21 cellular contexts compared by ENCODE assay signal in the genomic region with DNA sequence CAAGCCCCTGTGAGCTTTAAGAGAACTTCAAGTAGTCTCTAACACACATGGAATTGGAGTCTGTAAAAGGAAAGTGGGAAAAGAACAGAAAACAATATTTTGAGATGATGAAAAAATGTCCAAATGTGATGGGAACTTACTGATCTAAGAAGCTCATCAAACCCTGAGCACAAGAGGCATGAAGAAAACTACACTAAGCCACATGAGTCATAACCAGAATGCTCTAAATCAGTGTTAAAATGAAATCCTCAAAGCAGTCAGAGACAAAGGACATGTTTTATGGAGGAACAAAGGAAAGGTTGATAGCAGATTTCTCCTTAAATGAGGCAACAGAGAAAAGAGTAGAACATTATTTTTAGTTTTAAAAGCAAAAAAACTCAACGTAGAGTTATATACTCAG. TPM values are rescaled to one million over a fixed set of nuclear protein-coding genes. Genes with fewer than 3 reads are reported as not detected.
A peak's percentile ranks its signal among the peaks of the same experiment; 100 is the strongest.
DNase-seq lines count a peak whose midpoint lies in the region; ATAC-seq and TF ChIP-seq lines count a peak whose summit lies in the region.
"Had no signal": no experiment of that assay in that cellular context is flagged by ENCODE, and none has a peak within 500 bp of the region (broad histone marks: within the 10 kb centered on the region; RNA-seq: fewer than 3 reads in every experiment).

No MANE protein-coding gene starts in this region.

- H3K27me3 Mint-ChIP-seq in activated CD4-positive, alpha-beta T cell treated with anti-CD3 and anti-CD28 coated beads for 36 hours = no peaks in the 10 kb centered on the region
- H3K27me3 Mint-ChIP-seq in activated CD4-positive, alpha-beta T cell treated with anti-CD3 and anti-CD28 coated beads, Interleukin-2, amount 10 ng/mL, durations not matched to agents 24 days and 14 days = no peaks in the 10 kb centered on the region
- H3K27me3 Mint-ChIP-seq: stimulated activated memory B cell treated with anti-CD40 and anti-IgM and Interleukin-4, amounts not matched to agents 10 μg/mL and 1 μg/mL and 100 μg/mL, for 72 hours; T-cell had no signal

- peaks cover 18% of the 10 kb centered on the region for H3K9me3 Mint-ChIP-seq in activated CD4-positive, alpha-beta T cell treated with anti-CD3 and anti-CD28 coated beads for 36 hours (ENCODE audit: low read depth)
- H3K9me3 Mint-ChIP-seq in activated CD4-positive, alpha-beta T cell treated with anti-CD3 and anti-CD28 coated beads, Interleukin-2, amount 10 ng/mL, durations not matched to agents 24 days and 14 days = peaks cover 24% of the 10 kb centered on the region

- intact Hi-C loops in activated CD4-positive, alpha-beta T cell treated with anti-CD3 and anti-CD28 coated beads for 36 hours (cut with DNase I, micrococcal nuclease) = no loop called here
- intact Hi-C loops in activated CD4-positive, alpha-beta T cell treated with anti-CD3 and anti-CD28 coated beads, Interleukin-2, amount 10 ng/mL, durations not matched to agents 24 days and 14 days (cut with micrococcal nuclease) = no loop called here
- intact Hi-C loops in vagina (cut with DNase I) = no loop called here

- no peaks in the 10 kb centered on the region for H3K27me3 ChIP-seq in vagina
- H3K27me3 ChIP-seq: left lung, transverse colon had no signal

- DNase-seq in activated CD4-positive, alpha-beta T cell treated with anti-CD3 and anti-CD28 coated beads for 36 hours = no peak
- DNase-seq in activated CD4-positive, alpha-beta T cell treated with anti-CD3 and anti-CD28 coated beads, Interleukin-2, amount 10 ng/mL, durations not matched to agents 24 days and 14 days = no peak
- DNase-seq in HEK293T (ENCODE audit: extremely low spot score) (no peak), foreskin melanocyte (peak; percentile 9), vagina (ENCODE audit: extremely low spot score in 2 of 2) (no peak)
- no peak for DNase-seq in stimulated activated CD4-positive, alpha-beta T cell treated with anti-CD3 and anti-CD28 coated beads, Interleukin-2, amount 100 ng/mL, for 24 hours
- DNase-seq: activated CD8-positive, alpha-beta memory T cell treated with anti-CD3 and anti-CD28 coated beads for 24 hours; activated gamma-delta T cell treated with Interleukin-2 at 50 U/mL for 16 hours; DMS79; left lung; NCI-H1105 treated with DMSO at 0.1 percent for 48 hours; NCI-H345; T-cell; transverse colon had no signal

- no peak overlapping the region for H3K4me3 Mint-ChIP-seq in activated CD4-positive, alpha-beta T cell treated with anti-CD3 and anti-CD28 coated beads for 36 hours
- H3K4me3 Mint-ChIP-seq in activated CD4-positive, alpha-beta T cell treated with anti-CD3 and anti-CD28 coated beads, Interleukin-2, amount 10 ng/mL, durations not matched to agents 24 days and 14 days = no peak overlapping the region
- H3K4me3 Mint-ChIP-seq: stimulated activated memory B cell treated with anti-CD40 and anti-IgM and Interleukin-4, amounts not matched to agents 10 μg/mL and 1 μg/mL and 100 μg/mL, for 72 hours; T-cell had no signal

- POLR2A ChIA-PET in activated CD4-positive, alpha-beta T cell treated with anti-CD3 and anti-CD28 coated beads for 36 hours (lab: Charles Lee) = no interaction called here
- POLR2A ChIA-PET in HEK293T (lab: Yijun Ruan, JAX) = no interaction called here

- TF ChIP-seq POLR2A in vagina (IDR thresholded peaks at IDR 0.05) = no peak

- peaks cover 26% of the 10 kb centered on the region for H3K4me1 Mint-ChIP-seq in activated CD4-positive, alpha-beta T cell treated with anti-CD3 and anti-CD28 coated beads for 36 hours
- H3K4me1 Mint-ChIP-seq in activated CD4-positive, alpha-beta T cell treated with anti-CD3 and anti-CD28 coated beads, Interleukin-2, amount 10 ng/mL, durations not matched to agents 24 days and 14 days = peaks cover 2% of the 10 kb centered on the region

- CTCF ChIA-PET in activated CD4-positive, alpha-beta T cell treated with anti-CD3 and anti-CD28 coated beads for 36 hours (lab: Charles Lee) = no interaction called here
- CTCF ChIA-PET in HEK293T (lab: Yijun Ruan, JAX) = no interaction called here

- peaks cover 75% of the 10 kb centered on the region for H3K36me3 Mint-ChIP-seq in activated CD4-positive, alpha-beta T cell treated with anti-CD3 and anti-CD28 coated beads for 36 hours (ENCODE audit: low read depth)
- H3K36me3 Mint-ChIP-seq in activated CD4-positive, alpha-beta T cell treated with anti-CD3 and anti-CD28 coated beads, Interleukin-2, amount 10 ng/mL, durations not matched to agents 24 days and 14 days (ENCODE audit: low read depth) = peaks cover 78% of the 10 kb centered on the region

- no peaks in the 10 kb centered on the region for H3K4me1 ChIP-seq in vagina
- H3K4me1 ChIP-seq: left lung, parathyroid adenoma, transverse colon had no signal

- H3K27ac Mint-ChIP-seq in activated CD4-positive, alpha-beta T cell treated with anti-CD3 and anti-CD28 coated beads for 36 hours = no peak overlapping the region
- H3K27ac Mint-ChIP-seq in activated CD4-positive, alpha-beta T cell treated with anti-CD3 and anti-CD28 coated beads, Interleukin-2, amount 10 ng/mL, durations not matched to agents 24 days and 14 days = no peak overlapping the region
- H3K27ac Mint-ChIP-seq: stimulated activated memory B cell treated with anti-CD40 and anti-IgM and Interleukin-4, amounts not matched to agents 10 μg/mL and 1 μg/mL and 100 μg/mL, for 72 hours; T-cell had no signal

- ATAC-seq in activated CD4-positive, alpha-beta T cell treated with anti-CD3 and anti-CD28 coated beads for 36 hours = peak; percentile 66
- ATAC-seq in HG03558 (IDR thresholded peaks at IDR 0.05; ENCODE audit: extremely low read depth, unreplicated experiment) (peak; percentile 67), GM19463 (IDR thresholded peaks at IDR 0.05; ENCODE audit: unreplicated experiment) (no peak)
- ATAC-seq: K562; left lung; stimulated activated memory B cell treated with anti-CD40 and anti-IgM and Interleukin-4, amounts not matched to agents 10 μg/mL and 1 μg/mL and 100 μg/mL, for 72 hours; T-cell had no signal

- H3K9me3 ChIP-seq in vagina = no peaks in the 10 kb centered on the region

- H3K36me3 ChIP-seq in vagina = peaks cover 0 to 45% of the 10 kb centered on the region in 2 donors

- H3K27ac ChIP-seq in vagina = no peak overlapping the region
- H3K27ac ChIP-seq: 22Rv1, C4-2B, left lung, parathyroid adenoma, transverse colon had no signal

- no peak for TF ChIP-seq CTCF in vagina (IDR thresholded peaks at IDR 0.05)

- no peak overlapping the region for H3K4me3 ChIP-seq in vagina
- H3K4me3 ChIP-seq: K562, left lung, transverse colon had no signal

TF ChIP-seq in HEK293T, 16 proteins besides CTCF, POLR2A, EP300 and RAD21:
- TF ChIP-seq ARNT (IDR thresholded peaks at IDR 0.05) (no peak), ZNF384 (IDR thresholded peaks at IDR 0.05) (peak; percentile 47; the same call in 1 of the 2 replicates)

RNA-seq across cellular contexts. Expression of gene ZNF33A, which starts 37.2 kb away (rescaled TPM):
- total RNA-seq in activated CD4-positive, alpha-beta T cell treated with anti-CD3 and anti-CD28 coated beads for 36 hours = 10 to 100 TPM; 18.7 to 20.0 TPM
- 17.8 and 19.0 TPM in 2 replicates for total RNA-seq in activated CD4-positive, alpha-beta T cell treated with anti-CD3 and anti-CD28 coated beads, Interleukin-2, amount 10 ng/mL, durations not matched to agents 24 days and 14 days
- total RNA-seq in vagina = 18.9 TPM

RNA-seq across cellular contexts. Expression of gene ZNF37A, which starts 46.5 kb away (rescaled TPM):
- total RNA-seq in activated CD4-positive, alpha-beta T cell treated with anti-CD3 and anti-CD28 coated beads for 36 hours = 10 to 100 TPM; 24.1 to 25.5 TPM
- 29.7 and 33.5 TPM in 2 replicates for total RNA-seq in activated CD4-positive, alpha-beta T cell treated with anti-CD3 and anti-CD28 coated beads, Interleukin-2, amount 10 ng/mL, durations not matched to agents 24 days and 14 days
- total RNA-seq in vagina = 14.5 TPM
